ENCODE assay signal across 28 cellular contexts in the genomic region with DNA sequence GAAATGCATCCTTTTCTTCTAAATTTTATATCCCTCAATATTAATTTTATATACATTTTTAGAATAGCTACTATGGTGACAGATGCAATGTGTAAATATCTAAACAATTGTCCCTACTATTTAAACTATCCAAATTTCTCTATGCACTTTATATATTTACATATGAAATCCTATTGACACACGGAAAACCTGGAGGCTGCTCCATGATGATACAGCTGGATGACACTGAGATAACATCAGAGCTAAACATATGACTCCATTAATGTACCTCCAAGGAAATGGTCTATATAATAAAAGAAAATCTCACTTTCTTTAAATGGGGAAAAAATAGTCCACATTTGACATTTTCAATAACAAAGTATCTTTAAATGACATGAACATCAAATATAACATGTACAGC.
"Had no signal": no experiment of that assay in that cellular context is flagged by ENCODE, and none has a peak within 500 bp of the region (broad histone marks: within the 10 kb centered on the region; RNA-seq: fewer than 3 reads in every experiment).

No MANE protein-coding gene starts in this region.

- H3K27me3 ChIP-seq: adrenal gland, ascending aorta, body of pancreas, brain microvascular endothelial cell, breast epithelium, cardiac muscle cell had no signal

- H3K27ac ChIP-seq: adrenal gland, ascending aorta, body of pancreas, brain microvascular endothelial cell, breast epithelium, cardiac muscle cell had no signal

- H3K4me3 ChIP-seq: adrenal gland, ascending aorta, body of pancreas, breast epithelium, cardiac muscle cell had no signal

- H3K36me3 ChIP-seq: adrenal gland, brain microvascular endothelial cell, cardiac muscle cell had no signal

- H3K4me1 ChIP-seq: adrenal gland, ascending aorta, breast epithelium had no signal

- DNase-seq: activated effector memory CD4-positive, alpha-beta T cell treated with anti-CD3 and anti-CD28 coated beads, Interleukin-2, amount 50 U/mL, for 16 hours; activated effector memory CD4-positive, alpha-beta T cell treated with Interleukin-2 at 50 U/mL for 16 hours; activated gamma-delta T cell; activated gamma-delta T cell treated with Interleukin-2 at 50 U/mL for 16 hours; activated naive CD4-positive, alpha-beta T cell; activated naive CD4-positive, alpha-beta T cell treated with anti-CD3 and anti-CD28 coated beads for 36 hours; activated naive CD4-positive, alpha-beta T cell treated with anti-CD3 and anti-CD28 coated beads, Interleukin-2, amount 10 ng/mL, durations not matched to agents 7 days and 5 days; activated naive CD4-positive, alpha-beta T cell treated with anti-CD3 and anti-CD28 coated beads, Interleukin-2, amount 50 U/mL, for 16 hours; activated naive CD4-positive, alpha-beta T cell treated with Interleukin-2 at 50 U/mL for 16 hours; activated naive CD8-positive, alpha-beta T cell treated with anti-CD3 and anti-CD28 coated beads for 36 hours; activated naive CD8-positive, alpha-beta T cell treated with anti-CD3 and anti-CD28 coated beads, Interleukin-2, amount 10 ng/mL, durations not matched to agents 7 days and 5 days; activated naive CD8-positive, alpha-beta T cell treated with anti-CD3 and anti-CD28 coated beads, Interleukin-2, amount 50 U/mL, for 24 hours; activated T-cell treated with anti-CD3 and anti-CD28 coated beads, Interleukin-2, amount 50 U/mL, for 4 hours; activated T-cell treated with anti-CD3 and anti-CD28 coated beads, Interleukin-2, amount 50 U/mL, for 48 hours; activated T-cell treated with anti-CD3 and anti-CD28 coated beads, Interleukin-2, amount 50 U/mL, for 72 hours; adrenal gland; amniotic stem cell; amygdala; anterior cingulate cortex; aorta; body of pancreas; brain microvascular endothelial cell; caudate nucleus; central memory CD4-positive, alpha-beta T cell; cerebellar nuclear complex had no signal

- H3K9me3 ChIP-seq: adrenal gland, ascending aorta, body of pancreas, breast epithelium had no signal
